In the genomic region with DNA sequence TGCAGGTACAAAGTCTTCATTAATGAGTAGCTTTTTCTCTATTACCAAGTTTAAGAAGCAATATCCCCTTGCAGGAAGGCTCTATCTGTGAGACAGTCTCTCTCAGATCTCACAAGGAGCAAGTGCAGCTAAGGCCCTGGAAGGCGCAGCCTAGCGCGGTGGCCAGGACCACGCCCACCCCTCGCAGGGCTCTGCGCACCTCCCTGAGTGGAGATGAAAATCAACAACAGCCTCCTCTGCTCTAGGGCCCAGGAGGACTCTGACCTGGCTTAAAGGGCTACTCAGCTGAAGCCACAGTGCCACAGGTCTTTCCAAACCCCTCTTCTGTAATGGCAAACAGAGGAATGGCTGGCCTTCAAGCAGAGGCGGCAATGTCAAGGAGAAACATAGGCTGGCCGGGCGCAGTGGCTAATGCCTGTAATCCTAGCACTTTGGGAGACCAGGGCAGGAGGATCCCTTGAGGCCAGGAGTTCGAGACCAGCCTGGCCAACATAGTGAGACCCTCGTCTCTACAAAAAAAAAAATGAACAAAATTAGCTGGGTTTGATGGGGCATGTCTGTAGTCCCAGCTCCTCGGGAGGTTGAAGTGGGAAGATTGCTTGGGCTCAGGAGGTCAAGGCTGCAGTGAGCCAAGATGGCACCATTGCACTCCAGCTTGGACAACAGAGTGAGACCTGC, we compare ENCODE assay signal across 28 cellular contexts.
"Had no signal": no experiment of that assay in that cellular context is flagged by ENCODE, and none has a peak within 500 bp of the region (broad histone marks: within the 10 kb centered on the region; RNA-seq: fewer than 3 reads in every experiment).

No MANE protein-coding gene starts in this region.

- H3K27me3 ChIP-seq: brain microvascular endothelial cell, cardiac muscle cell, Peyer's patch had no signal

- H3K4me3 ChIP-seq: cardiac muscle cell, Peyer's patch had no signal

- H3K4me3 Mint-ChIP-seq: activated CD4-positive, alpha-beta memory T cell treated with anti-CD3 and anti-CD28 coated beads, Interleukin-2, amount 10 ng/mL, durations not matched to agents 7 days and 5 days; activated naive CD4-positive, alpha-beta T cell treated with anti-CD3 and anti-CD28 coated beads, Interleukin-2, amount 10 ng/mL, durations not matched to agents 7 days and 5 days; activated naive CD8-positive, alpha-beta T cell treated with anti-CD3 and anti-CD28 coated beads for 36 hours; activated T-helper 17 cell treated with anti-CD3 and anti-CD28 coated beads, Interleukin-2, amount 50 U/mL, for 72 hours had no signal

- H3K27me3 Mint-ChIP-seq: activated CD4-positive, alpha-beta memory T cell treated with anti-CD3 and anti-CD28 coated beads, Interleukin-2, amount 10 ng/mL, durations not matched to agents 7 days and 5 days; activated naive CD4-positive, alpha-beta T cell treated with anti-CD3 and anti-CD28 coated beads, Interleukin-2, amount 10 ng/mL, durations not matched to agents 7 days and 5 days; activated naive CD8-positive, alpha-beta T cell treated with anti-CD3 and anti-CD28 coated beads for 36 hours; activated T-helper 17 cell treated with anti-CD3 and anti-CD28 coated beads, Interleukin-2, amount 50 U/mL, for 72 hours had no signal

- H3K4me1 Mint-ChIP-seq: activated CD4-positive, alpha-beta memory T cell treated with anti-CD3 and anti-CD28 coated beads, Interleukin-2, amount 10 ng/mL, durations not matched to agents 7 days and 5 days; activated naive CD4-positive, alpha-beta T cell treated with anti-CD3 and anti-CD28 coated beads, Interleukin-2, amount 10 ng/mL, durations not matched to agents 7 days and 5 days; activated naive CD8-positive, alpha-beta T cell treated with anti-CD3 and anti-CD28 coated beads for 36 hours; activated T-helper 17 cell treated with anti-CD3 and anti-CD28 coated beads, Interleukin-2, amount 50 U/mL, for 72 hours had no signal

- H3K4me1 ChIP-seq: Peyer's patch had no signal

- DNase-seq: activated CD4-positive, alpha-beta memory T cell treated with anti-CD3 and anti-CD28 coated beads, Interleukin-2, amount 10 ng/mL, durations not matched to agents 7 days and 5 days; activated CD4-positive, alpha-beta T cell treated with anti-CD3 and anti-CD28 coated beads, Interleukin-2, amount 50 U/mL, for 1 hour; activated CD4-positive, CD25-positive, alpha-beta regulatory T cell; activated gamma-delta T cell treated with Interleukin-2 at 50 U/mL for 16 hours; activated naive CD4-positive, alpha-beta T cell treated with anti-CD3 and anti-CD28 coated beads, Interleukin-2, amount 10 ng/mL, durations not matched to agents 7 days and 5 days; activated naive CD8-positive, alpha-beta T cell treated with anti-CD3 and anti-CD28 coated beads for 36 hours; activated T-cell treated with anti-CD3 and anti-CD28 coated beads for 4 hours; activated T-cell treated with anti-CD3 and anti-CD28 coated beads, Interleukin-2, amount 50 U/mL, for 48 hours; brain microvascular endothelial cell; cerebellar nuclear complex; Kasumi-1; KBM-7; NCI-H1105 treated with DMSO at 0.1 percent for 48 hours; NCI-H1436 treated with DMSO at 0.1 percent for 48 hours; NCI-H1930; NCI-H2171; NCI-H345; NCI-H510A; NCI-H526 treated with DMSO at 0.1 percent for 48 hours; NCI-H82; NK-92 treated with Interleukin-12 subunit alpha and Interleukin-12 subunit beta, amount 100 ng/mL, for 24 hours; OCI-M1; Peyer's patch; SHP77 treated with DMSO at 0.1 percent for 48 hours; T-helper 2 cell; T1000 had no signal

- H3K27ac Mint-ChIP-seq: activated CD4-positive, alpha-beta memory T cell treated with anti-CD3 and anti-CD28 coated beads, Interleukin-2, amount 10 ng/mL, durations not matched to agents 7 days and 5 days; activated naive CD4-positive, alpha-beta T cell treated with anti-CD3 and anti-CD28 coated beads, Interleukin-2, amount 10 ng/mL, durations not matched to agents 7 days and 5 days; activated naive CD8-positive, alpha-beta T cell treated with anti-CD3 and anti-CD28 coated beads for 36 hours; activated T-helper 17 cell treated with anti-CD3 and anti-CD28 coated beads, Interleukin-2, amount 50 U/mL, for 72 hours had no signal

- H3K9me3 ChIP-seq: Peyer's patch had no signal

- H3K27ac ChIP-seq: brain microvascular endothelial cell, cardiac muscle cell, Peyer's patch had no signal

- H3K9me3 Mint-ChIP-seq: activated CD4-positive, alpha-beta memory T cell treated with anti-CD3 and anti-CD28 coated beads, Interleukin-2, amount 10 ng/mL, durations not matched to agents 7 days and 5 days; activated naive CD4-positive, alpha-beta T cell treated with anti-CD3 and anti-CD28 coated beads, Interleukin-2, amount 10 ng/mL, durations not matched to agents 7 days and 5 days; activated naive CD8-positive, alpha-beta T cell treated with anti-CD3 and anti-CD28 coated beads for 36 hours; activated T-helper 17 cell treated with anti-CD3 and anti-CD28 coated beads, Interleukin-2, amount 50 U/mL, for 72 hours had no signal

- ATAC-seq: activated T-helper 17 cell treated with anti-CD3 and anti-CD28 coated beads, Interleukin-2, amount 50 U/mL, for 72 hours had no signal
